Comparison of ENCODE assay signal across 1 cellular context in the genomic region with DNA sequence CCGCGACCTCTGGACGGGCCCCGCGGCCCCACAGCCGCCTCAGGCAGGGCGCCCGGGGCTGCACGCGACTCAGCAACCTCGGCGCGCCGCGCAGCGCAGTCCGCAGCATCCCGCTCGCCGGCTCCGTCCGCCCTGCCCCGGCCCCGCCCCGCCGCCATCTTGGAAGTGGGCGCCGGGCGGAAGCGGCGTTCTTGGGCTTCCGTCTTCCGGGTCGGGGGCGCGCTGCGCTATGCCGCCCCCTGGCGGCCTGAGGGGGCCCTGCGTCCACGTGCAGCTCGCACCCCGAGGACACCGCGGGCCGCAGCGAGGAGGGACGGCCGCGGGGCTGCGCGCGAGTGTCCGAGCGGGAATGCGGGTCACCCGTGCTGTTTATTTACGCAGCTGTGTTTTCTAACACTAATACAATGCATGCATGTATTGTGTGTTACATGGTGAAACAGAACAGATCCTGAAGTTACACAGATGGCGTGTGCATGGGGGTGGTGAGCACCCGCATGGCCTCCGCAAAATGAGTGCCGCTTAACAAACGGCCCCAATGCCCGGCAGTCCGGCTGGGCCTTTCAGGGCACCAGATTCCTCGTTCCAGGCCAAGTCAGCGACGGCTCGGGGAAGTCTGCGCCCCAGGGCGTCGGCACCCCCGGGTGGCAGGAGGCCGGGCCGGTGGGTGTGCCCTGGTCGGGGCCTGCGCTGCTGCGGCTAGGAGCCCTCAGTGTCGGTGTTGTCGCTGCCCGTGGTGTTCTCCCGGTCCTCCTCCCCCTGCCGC.
A peak's percentile ranks its signal among the peaks of the same experiment; 100 is the strongest.
TF ChIP-seq lines count a peak whose summit lies in the region.

A gene (minus strand): TSS at position 139 of the 763 bp plus-strand sequence. CDS start 30 bp downstream, at position 109.

TF ChIP-seq in HepG2, 621 proteins besides CTCF, POLR2A, EP300 and RAD21 (continued from another document and continues in another):
- TF ChIP-seq NRL (CRISPR knock-in tag; IDR thresholded peaks at IDR 0.05; ENCODE audit: borderline replicate concordance): peak; percentile 46; the same call in 1 of the 2 replicates
- no peak for TF ChIP-seq ZBTB21 (CRISPR knock-in tag; IDR thresholded peaks at IDR 0.05)
- no peak for TF ChIP-seq ZNF33B (CRISPR knock-in tag; IDR thresholded peaks at IDR 0.05)
- TF ChIP-seq MTA3 (CRISPR knock-in tag; IDR thresholded peaks at IDR 0.05): no peak
- peak; percentile 81 for TF ChIP-seq ZSCAN29 (CRISPR knock-in tag; conservative IDR thresholded peaks at IDR 0.05)
- TF ChIP-seq MAFF (IDR thresholded peaks at IDR 0.05; ENCODE audit: low read depth, low read length): no peak
- TF ChIP-seq, protein P1, sequence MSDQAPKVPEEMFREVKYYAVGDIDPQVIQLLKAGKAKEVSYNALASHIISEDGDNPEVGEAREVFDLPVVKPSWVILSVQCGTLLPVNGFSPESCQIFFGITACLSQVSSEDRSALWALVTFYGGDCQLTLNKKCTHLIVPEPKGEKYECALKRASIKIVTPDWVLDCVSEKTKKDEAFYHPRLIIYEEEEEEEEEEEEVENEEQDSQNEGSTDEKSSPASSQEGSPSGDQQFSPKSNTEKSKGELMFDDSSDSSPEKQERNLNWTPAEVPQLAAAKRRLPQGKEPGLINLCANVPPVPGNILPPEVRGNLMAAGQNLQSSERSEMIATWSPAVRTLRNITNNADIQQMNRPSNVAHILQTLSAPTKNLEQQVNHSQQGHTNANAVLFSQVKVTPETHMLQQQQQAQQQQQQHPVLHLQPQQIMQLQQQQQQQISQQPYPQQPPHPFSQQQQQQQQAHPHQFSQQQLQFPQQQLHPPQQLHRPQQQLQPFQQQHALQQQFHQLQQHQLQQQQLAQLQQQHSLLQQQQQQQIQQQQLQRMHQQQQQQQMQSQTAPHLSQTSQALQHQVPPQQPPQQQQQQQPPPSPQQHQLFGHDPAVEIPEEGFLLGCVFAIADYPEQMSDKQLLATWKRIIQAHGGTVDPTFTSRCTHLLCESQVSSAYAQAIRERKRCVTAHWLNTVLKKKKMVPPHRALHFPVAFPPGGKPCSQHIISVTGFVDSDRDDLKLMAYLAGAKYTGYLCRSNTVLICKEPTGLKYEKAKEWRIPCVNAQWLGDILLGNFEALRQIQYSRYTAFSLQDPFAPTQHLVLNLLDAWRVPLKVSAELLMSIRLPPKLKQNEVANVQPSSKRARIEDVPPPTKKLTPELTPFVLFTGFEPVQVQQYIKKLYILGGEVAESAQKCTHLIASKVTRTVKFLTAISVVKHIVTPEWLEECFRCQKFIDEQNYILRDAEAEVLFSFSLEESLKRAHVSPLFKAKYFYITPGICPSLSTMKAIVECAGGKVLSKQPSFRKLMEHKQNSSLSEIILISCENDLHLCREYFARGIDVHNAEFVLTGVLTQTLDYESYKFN (CRISPR knock-in tag; conservative IDR thresholded peaks at IDR 0.05): no peak; the same call in 1 of the 2 replicates
- TF ChIP-seq SSRP1 (CRISPR knock-in tag; IDR thresholded peaks at IDR 0.05): no peak
- no peak for TF ChIP-seq ATRX (CRISPR knock-in tag; IDR thresholded peaks at IDR 0.05; ENCODE audit: borderline replicate concordance)
- TF ChIP-seq NKX3-1 (CRISPR knock-in tag; IDR thresholded peaks at IDR 0.05): peak; percentile 86
- TF ChIP-seq, protein P2, sequence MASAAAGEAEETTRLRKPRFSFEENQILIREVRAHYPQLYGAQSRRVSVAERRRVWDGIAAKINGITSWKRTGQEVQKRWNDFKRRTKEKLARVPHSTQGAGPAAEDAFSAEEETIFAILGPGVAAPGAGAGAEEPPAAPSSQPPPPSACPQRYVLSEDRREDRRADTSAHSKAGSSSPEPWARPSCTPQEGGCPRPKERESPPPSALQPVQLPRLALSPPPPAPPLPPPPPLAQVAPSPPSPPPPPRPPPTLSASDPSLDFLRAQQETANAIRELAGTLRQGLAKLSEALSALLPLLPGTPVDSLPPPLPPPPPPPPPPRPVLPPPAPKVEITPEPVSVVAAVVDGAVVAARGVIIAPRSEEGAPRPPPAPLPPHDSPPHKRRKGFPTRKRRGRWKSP (CRISPR knock-in tag; IDR thresholded peaks at IDR 0.05): 0 out of 2 replicates have a peak, but pooled peaks have one; percentile 82
- no peak for TF ChIP-seq FOSL1 (CRISPR knock-in tag; IDR thresholded peaks at IDR 0.05; ENCODE audit: borderline replicate concordance)
- peak; percentile 86 for TF ChIP-seq ZNF761 (CRISPR knock-in tag; conservative IDR thresholded peaks at IDR 0.05)
- TF ChIP-seq ZNF777 (CRISPR knock-in tag; IDR thresholded peaks at IDR 0.05): peak; percentile 81
- no peak for TF ChIP-seq NR2F1 (CRISPR knock-in tag; IDR thresholded peaks at IDR 0.05)
- TF ChIP-seq ZNF703 (CRISPR knock-in tag; IDR thresholded peaks at IDR 0.05; ENCODE audit: borderline replicate concordance): peak; percentile 77; the same call in 1 of the 2 replicates
- TF ChIP-seq, protein P3, sequence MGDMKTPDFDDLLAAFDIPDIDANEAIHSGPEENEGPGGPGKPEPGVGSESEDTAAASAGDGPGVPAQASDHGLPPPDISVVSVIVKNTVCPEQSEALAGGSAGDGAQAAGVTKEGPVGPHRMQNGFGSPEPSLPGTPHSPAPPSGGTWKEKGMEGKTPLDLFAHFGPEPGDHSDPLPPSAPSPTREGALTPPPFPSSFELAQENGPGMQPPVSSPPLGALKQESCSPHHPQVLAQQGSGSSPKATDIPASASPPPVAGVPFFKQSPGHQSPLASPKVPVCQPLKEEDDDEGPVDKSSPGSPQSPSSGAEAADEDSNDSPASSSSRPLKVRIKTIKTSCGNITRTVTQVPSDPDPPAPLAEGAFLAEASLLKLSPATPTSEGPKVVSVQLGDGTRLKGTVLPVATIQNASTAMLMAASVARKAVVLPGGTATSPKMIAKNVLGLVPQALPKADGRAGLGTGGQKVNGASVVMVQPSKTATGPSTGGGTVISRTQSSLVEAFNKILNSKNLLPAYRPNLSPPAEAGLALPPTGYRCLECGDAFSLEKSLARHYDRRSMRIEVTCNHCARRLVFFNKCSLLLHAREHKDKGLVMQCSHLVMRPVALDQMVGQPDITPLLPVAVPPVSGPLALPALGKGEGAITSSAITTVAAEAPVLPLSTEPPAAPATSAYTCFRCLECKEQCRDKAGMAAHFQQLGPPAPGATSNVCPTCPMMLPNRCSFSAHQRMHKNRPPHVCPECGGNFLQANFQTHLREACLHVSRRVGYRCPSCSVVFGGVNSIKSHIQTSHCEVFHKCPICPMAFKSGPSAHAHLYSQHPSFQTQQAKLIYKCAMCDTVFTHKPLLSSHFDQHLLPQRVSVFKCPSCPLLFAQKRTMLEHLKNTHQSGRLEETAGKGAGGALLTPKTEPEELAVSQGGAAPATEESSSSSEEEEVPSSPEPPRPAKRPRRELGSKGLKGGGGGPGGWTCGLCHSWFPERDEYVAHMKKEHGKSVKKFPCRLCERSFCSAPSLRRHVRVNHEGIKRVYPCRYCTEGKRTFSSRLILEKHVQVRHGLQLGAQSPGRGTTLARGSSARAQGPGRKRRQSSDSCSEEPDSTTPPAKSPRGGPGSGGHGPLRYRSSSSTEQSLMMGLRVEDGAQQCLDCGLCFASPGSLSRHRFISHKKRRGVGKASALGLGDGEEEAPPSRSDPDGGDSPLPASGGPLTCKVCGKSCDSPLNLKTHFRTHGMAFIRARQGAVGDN (CRISPR knock-in tag; IDR thresholded peaks at IDR 0.05): peak; percentile 96
- TF ChIP-seq, protein P4, sequence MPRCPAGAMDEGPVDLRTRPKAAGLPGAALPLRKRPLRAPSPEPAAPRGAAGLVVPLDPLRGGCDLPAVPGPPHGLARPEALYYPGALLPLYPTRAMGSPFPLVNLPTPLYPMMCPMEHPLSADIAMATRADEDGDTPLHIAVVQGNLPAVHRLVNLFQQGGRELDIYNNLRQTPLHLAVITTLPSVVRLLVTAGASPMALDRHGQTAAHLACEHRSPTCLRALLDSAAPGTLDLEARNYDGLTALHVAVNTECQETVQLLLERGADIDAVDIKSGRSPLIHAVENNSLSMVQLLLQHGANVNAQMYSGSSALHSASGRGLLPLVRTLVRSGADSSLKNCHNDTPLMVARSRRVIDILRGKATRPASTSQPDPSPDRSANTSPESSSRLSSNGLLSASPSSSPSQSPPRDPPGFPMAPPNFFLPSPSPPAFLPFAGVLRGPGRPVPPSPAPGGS (CRISPR knock-in tag; IDR thresholded peaks at IDR 0.05): 0 out of 2 replicates have a peak, but pooled peaks have one; percentile 66
- TF ChIP-seq, protein P5, sequence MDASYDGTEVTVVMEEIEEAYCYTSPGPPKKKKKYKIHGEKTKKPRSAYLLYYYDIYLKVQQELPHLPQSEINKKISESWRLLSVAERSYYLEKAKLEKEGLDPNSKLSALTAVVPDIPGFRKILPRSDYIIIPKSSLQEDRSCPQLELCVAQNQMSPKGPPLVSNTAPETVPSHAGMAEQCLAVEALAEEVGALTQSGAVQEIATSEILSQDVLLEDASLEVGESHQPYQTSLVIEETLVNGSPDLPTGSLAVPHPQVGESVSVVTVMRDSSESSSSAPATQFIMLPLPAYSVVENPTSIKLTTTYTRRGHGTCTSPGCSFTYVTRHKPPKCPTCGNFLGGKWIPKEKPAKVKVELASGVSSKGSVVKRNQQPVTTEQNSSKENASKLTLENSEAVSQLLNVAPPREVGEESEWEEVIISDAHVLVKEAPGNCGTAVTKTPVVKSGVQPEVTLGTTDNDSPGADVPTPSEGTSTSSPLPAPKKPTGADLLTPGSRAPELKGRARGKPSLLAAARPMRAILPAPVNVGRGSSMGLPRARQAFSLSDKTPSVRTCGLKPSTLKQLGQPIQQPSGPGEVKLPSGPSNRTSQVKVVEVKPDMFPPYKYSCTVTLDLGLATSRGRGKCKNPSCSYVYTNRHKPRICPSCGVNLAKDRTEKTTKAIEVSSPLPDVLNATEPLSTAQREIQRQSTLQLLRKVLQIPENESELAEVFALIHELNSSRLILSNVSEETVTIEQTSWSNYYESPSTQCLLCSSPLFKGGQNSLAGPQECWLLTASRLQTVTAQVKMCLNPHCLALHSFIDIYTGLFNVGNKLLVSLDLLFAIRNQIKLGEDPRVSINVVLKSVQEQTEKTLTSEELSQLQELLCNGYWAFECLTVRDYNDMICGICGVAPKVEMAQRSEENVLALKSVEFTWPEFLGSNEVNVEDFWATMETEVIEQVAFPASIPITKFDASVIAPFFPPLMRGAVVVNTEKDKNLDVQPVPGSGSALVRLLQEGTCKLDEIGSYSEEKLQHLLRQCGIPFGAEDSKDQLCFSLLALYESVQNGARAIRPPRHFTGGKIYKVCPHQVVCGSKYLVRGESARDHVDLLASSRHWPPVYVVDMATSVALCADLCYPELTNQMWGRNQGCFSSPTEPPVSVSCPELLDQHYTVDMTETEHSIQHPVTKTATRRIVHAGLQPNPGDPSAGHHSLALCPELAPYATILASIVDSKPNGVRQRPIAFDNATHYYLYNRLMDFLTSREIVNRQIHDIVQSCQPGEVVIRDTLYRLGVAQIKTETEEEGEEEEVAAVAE (CRISPR knock-in tag; IDR thresholded peaks at IDR 0.05; ENCODE audit: borderline replicate concordance): no peak; the same call in 1 of the 2 replicates
- TF ChIP-seq, protein P6, sequence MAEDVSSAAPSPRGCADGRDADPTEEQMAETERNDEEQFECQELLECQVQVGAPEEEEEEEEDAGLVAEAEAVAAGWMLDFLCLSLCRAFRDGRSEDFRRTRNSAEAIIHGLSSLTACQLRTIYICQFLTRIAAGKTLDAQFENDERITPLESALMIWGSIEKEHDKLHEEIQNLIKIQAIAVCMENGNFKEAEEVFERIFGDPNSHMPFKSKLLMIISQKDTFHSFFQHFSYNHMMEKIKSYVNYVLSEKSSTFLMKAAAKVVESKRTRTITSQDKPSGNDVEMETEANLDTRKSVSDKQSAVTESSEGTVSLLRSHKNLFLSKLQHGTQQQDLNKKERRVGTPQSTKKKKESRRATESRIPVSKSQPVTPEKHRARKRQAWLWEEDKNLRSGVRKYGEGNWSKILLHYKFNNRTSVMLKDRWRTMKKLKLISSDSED (CRISPR knock-in tag; IDR thresholded peaks at IDR 0.05): no peak
- TF ChIP-seq ZBTB7B (CRISPR knock-in tag; IDR thresholded peaks at IDR 0.05): peak; percentile 84
- TF ChIP-seq CENPX (CRISPR knock-in tag; IDR thresholded peaks at IDR 0.05): no peak
- TF ChIP-seq NFE2L1 (CRISPR knock-in tag; IDR thresholded peaks at IDR 0.05; ENCODE audit: borderline replicate concordance): no peak
- TF ChIP-seq ZFX (CRISPR knock-in tag; IDR thresholded peaks at IDR 0.05; ENCODE audit: low read depth): peak; percentile 77
- no peak for TF ChIP-seq ZBTB20 (CRISPR knock-in tag; IDR thresholded peaks at IDR 0.05; ENCODE audit: borderline replicate concordance, low read depth)
- TF ChIP-seq NR2F2 (IDR thresholded peaks at IDR 0.05; ENCODE audit: borderline replicate concordance, low read depth): no peak
- no peak for TF ChIP-seq ZNF446 (CRISPR knock-in tag; IDR thresholded peaks at IDR 0.05)
- no peak for TF ChIP-seq KLF13 (CRISPR knock-in tag; IDR thresholded peaks at IDR 0.05)
- TF ChIP-seq RELA (CRISPR knock-in tag; IDR thresholded peaks at IDR 0.05): no peak
- peak; percentile 93 for TF ChIP-seq ZNF501 (CRISPR knock-in tag; IDR thresholded peaks at IDR 0.05)
- TF ChIP-seq, protein P7, sequence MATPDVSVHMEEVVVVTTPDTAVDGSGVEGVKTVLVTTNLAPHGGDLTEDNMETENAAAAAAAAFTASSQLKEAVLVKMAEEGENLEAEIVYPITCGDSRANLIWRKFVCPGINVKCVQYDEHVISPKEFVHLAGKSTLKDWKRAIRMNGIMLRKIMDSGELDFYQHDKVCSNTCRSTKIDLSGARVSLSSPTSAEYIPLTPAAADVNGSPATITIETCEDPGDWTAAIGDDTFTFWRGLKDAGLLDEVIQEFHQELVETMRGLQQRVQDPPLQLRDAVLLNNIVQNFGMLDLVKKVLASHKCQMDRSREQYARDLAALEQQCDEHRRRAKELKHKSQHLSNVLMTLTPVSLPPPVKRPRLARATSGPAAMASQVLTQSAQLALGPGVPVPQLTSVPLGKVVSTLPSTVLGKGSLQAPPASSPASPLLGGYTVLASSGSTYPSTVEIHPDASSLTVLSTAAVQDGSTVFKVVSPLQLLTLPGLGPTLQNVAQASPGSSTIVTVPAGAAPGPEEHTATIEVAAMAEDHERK (CRISPR knock-in tag; IDR thresholded peaks at IDR 0.05; ENCODE audit: low read depth): no peak
- no peak for TF ChIP-seq MYNN (CRISPR knock-in tag; IDR thresholded peaks at IDR 0.05; ENCODE audit: low read depth)
- TF ChIP-seq, protein P8, sequence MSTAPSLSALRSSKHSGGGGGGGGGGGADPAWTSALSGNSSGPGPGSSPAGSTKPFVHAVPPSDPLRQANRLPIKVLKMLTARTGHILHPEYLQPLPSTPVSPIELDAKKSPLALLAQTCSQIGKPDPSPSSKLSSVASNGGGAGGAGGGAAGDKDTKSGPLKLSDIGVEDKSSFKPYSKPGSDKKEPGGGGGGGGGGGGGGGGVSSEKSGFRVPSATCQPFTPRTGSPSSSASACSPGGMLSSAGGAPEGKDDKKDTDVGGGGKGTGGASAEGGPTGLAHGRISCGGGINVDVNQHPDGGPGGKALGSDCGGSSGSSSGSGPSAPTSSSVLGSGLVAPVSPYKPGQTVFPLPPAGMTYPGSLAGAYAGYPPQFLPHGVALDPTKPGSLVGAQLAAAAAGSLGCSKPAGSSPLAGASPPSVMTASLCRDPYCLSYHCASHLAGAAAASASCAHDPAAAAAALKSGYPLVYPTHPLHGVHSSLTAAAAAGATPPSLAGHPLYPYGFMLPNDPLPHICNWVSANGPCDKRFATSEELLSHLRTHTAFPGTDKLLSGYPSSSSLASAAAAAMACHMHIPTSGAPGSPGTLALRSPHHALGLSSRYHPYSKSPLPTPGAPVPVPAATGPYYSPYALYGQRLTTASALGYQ (CRISPR knock-in tag; IDR thresholded peaks at IDR 0.05): peak; percentile 68; the same call in 1 of the 2 replicates
- TF ChIP-seq HDAC2 (CRISPR knock-in tag; IDR thresholded peaks at IDR 0.05): peak; percentile 59
- TF ChIP-seq ZNF547 (CRISPR knock-in tag; IDR thresholded peaks at IDR 0.05): peak; percentile 83; the same call in 1 of the 2 replicates
- no peak for TF ChIP-seq CHD4 (IDR thresholded peaks at IDR 0.05; ENCODE audit: borderline replicate concordance, low read length)
- peak; percentile 75; the same call in 1 of the 2 replicates for TF ChIP-seq BRD4 (CRISPR knock-in tag; IDR thresholded peaks at IDR 0.05)
- TF ChIP-seq SALL2 (CRISPR knock-in tag; IDR thresholded peaks at IDR 0.05): peak; percentile 82; the same call in 1 of the 2 replicates
- peak; percentile 97 for TF ChIP-seq REL (CRISPR knock-in tag; conservative IDR thresholded peaks at IDR 0.05)
- no peak for TF ChIP-seq ZNF317 (CRISPR knock-in tag; IDR thresholded peaks at IDR 0.05)
